Comparison of ENCODE assay signal across 15 cellular contexts in genomic region chr3:40463579-40463978, GRCh38. TPM values are rescaled to one million over a fixed set of nuclear protein-coding genes. Genes with fewer than 3 reads are reported as not detected.
DNase-seq lines count a peak whose midpoint lies in the region; ATAC-seq and TF ChIP-seq lines count a peak whose summit lies in the region.
"Had no signal": no experiment of that assay in that cellular context is flagged by ENCODE, and none has a peak within 500 bp of the region (broad histone marks: within the 10 kb centered on the region; RNA-seq: fewer than 3 reads in every experiment).

No MANE protein-coding gene starts in this region.

- TF ChIP-seq CTCF in GM23338 (conservative IDR thresholded peaks at IDR 0.05; ENCODE audit: low read depth in 2 of 2) = no peak
- no peak for TF ChIP-seq CTCF in activated CD8-positive, alpha-beta T cell treated with anti-CD3 and anti-CD28 coated beads for 36 hours (IDR thresholded peaks at IDR 0.05)

- no peak overlapping the region for H3K4me3 ChIP-seq in GM23338
- H3K4me3 ChIP-seq: BLaER1 treated with 17β-estradiol and CSF1 and Interleukin-3, amounts not matched to agents 10 nM and 100 nM had no signal

- peak overlapping the region; percentile 27 for H3K4me3 Mint-ChIP-seq in activated naive CD8-positive, alpha-beta T cell
- H3K4me3 Mint-ChIP-seq in activated naive CD8-positive, alpha-beta T cell treated with anti-CD3 and anti-CD28 coated beads, Interleukin-2, amount 50 U/mL, for 24 hours = no peak overlapping the region
- H3K4me3 Mint-ChIP-seq in GM23338 = no peak overlapping the region
- H3K4me3 Mint-ChIP-seq in activated CD8-positive, alpha-beta T cell treated with anti-CD3 and anti-CD28 coated beads for 36 hours = no peak overlapping the region
- no peak overlapping the region for H3K4me3 Mint-ChIP-seq in stimulated activated effector memory CD8-positive, alpha-beta T cell treated with anti-CD3 and anti-CD28 coated beads, Interleukin-12 subunit alpha, Interleukin-12 subunit beta, amount 100 ng/mL, for 72 hours

- peaks cover 47% of the 10 kb centered on the region for H4K20me1 ChIP-seq in GM23338 (replicated peaks; ENCODE audit: insufficient read depth)

- H3K9me3 Mint-ChIP-seq in activated naive CD8-positive, alpha-beta T cell (ENCODE audit: low read depth) = no peaks in the 10 kb centered on the region
- no peaks in the 10 kb centered on the region for H3K9me3 Mint-ChIP-seq in activated naive CD8-positive, alpha-beta T cell treated with anti-CD3 and anti-CD28 coated beads, Interleukin-2, amount 50 U/mL, for 24 hours
- no peaks in the 10 kb centered on the region for H3K9me3 Mint-ChIP-seq in GM23338
- no peaks in the 10 kb centered on the region for H3K9me3 Mint-ChIP-seq in activated CD8-positive, alpha-beta T cell treated with anti-CD3 and anti-CD28 coated beads for 36 hours
- H3K9me3 Mint-ChIP-seq in stimulated activated effector memory CD8-positive, alpha-beta T cell treated with anti-CD3 and anti-CD28 coated beads, Interleukin-12 subunit alpha, Interleukin-12 subunit beta, amount 100 ng/mL, for 72 hours = no peaks in the 10 kb centered on the region

- POLR2A ChIA-PET in activated CD8-positive, alpha-beta T cell treated with anti-CD3 and anti-CD28 coated beads for 36 hours (lab: Charles Lee) = interaction anchor here (1.0 to 3.4 kb wide), 4 partner anchors 11 to 61 kb away, joined by 3 to 38 read pairs (median 12); partner anchors contain the start of gene ZNF621

- H3K27ac ChIP-seq in GM23338 (ENCODE audit: low read depth) = peak overlapping the region; percentile 83; the same call in 1 of the 2 replicates

- peak overlapping the region; percentile 10 for H3K27ac Mint-ChIP-seq in activated naive CD8-positive, alpha-beta T cell
- no peak overlapping the region for H3K27ac Mint-ChIP-seq in activated naive CD8-positive, alpha-beta T cell treated with anti-CD3 and anti-CD28 coated beads, Interleukin-2, amount 50 U/mL, for 24 hours
- H3K27ac Mint-ChIP-seq in GM23338 = no peak overlapping the region
- H3K27ac Mint-ChIP-seq in activated CD8-positive, alpha-beta T cell treated with anti-CD3 and anti-CD28 coated beads for 36 hours = peak overlapping the region; percentile 78
- H3K27ac Mint-ChIP-seq in stimulated activated effector memory CD8-positive, alpha-beta T cell treated with anti-CD3 and anti-CD28 coated beads, Interleukin-12 subunit alpha, Interleukin-12 subunit beta, amount 100 ng/mL, for 72 hours = peak overlapping the region; percentile 77

- intact Hi-C loops in activated CD8-positive, alpha-beta T cell treated with anti-CD3 and anti-CD28 coated beads for 36 hours (cut with micrococcal nuclease) = no loop called here

- peaks cover 21% of the 10 kb centered on the region for H3K36me3 Mint-ChIP-seq in activated naive CD8-positive, alpha-beta T cell
- H3K36me3 Mint-ChIP-seq in activated naive CD8-positive, alpha-beta T cell treated with anti-CD3 and anti-CD28 coated beads, Interleukin-2, amount 50 U/mL, for 24 hours (ENCODE audit: low read depth) = peaks cover 69% of the 10 kb centered on the region
- H3K36me3 Mint-ChIP-seq in GM23338 (ENCODE audit: low read depth) = peaks cover 66% of the 10 kb centered on the region
- H3K36me3 Mint-ChIP-seq in activated CD8-positive, alpha-beta T cell treated with anti-CD3 and anti-CD28 coated beads for 36 hours (ENCODE audit: low read depth) = peaks cover 73% of the 10 kb centered on the region
- peaks cover 92% of the 10 kb centered on the region for H3K36me3 Mint-ChIP-seq in stimulated activated effector memory CD8-positive, alpha-beta T cell treated with anti-CD3 and anti-CD28 coated beads, Interleukin-12 subunit alpha, Interleukin-12 subunit beta, amount 100 ng/mL, for 72 hours

- H3K9me2 ChIP-seq in GM23338 (ENCODE audit: insufficient read depth) = no peaks in the 10 kb centered on the region

- H2AFZ ChIP-seq in GM23338 = no peak overlapping the region

- no peak for DNase-seq in activated naive CD8-positive, alpha-beta T cell treated with anti-CD3 and anti-CD28 coated beads, Interleukin-2, amount 50 U/mL, for 24 hours
- DNase-seq in GM23338 (ENCODE audit: low spot score) (no peak), NCI-H774 (lab: John Stamatoyannopoulos, UW) (no peak), iPS-NIHi7 (ENCODE audit: extremely low spot score) (no peak)
- no peak for DNase-seq in activated CD8-positive, alpha-beta T cell treated with anti-CD3 and anti-CD28 coated beads for 36 hours
- DNase-seq in stimulated activated effector memory CD8-positive, alpha-beta T cell treated with anti-CD3 and anti-CD28 coated beads, Interleukin-12 subunit alpha, Interleukin-12 subunit beta, amount 100 ng/mL, for 72 hours (ENCODE audit: low spot score in 2 of 2) = no peak
- DNase-seq: COR-L47, DMS53, HCEC 1CT, NCI-H1417, NCI-H2029, NCI-H510A, SIG-M5 had no signal

- no peaks in the 10 kb centered on the region for H3K27me3 ChIP-seq in GM23338 (ENCODE audit: insufficient read depth)
- H3K27me3 ChIP-seq: BLaER1 treated with 17β-estradiol and CSF1 and Interleukin-3, amounts not matched to agents 10 nM and 100 nM had no signal

- peaks cover 7% of the 10 kb centered on the region for H3K4me1 ChIP-seq in GM23338 (ENCODE audit: insufficient read depth)

- H3K27me3 Mint-ChIP-seq in activated naive CD8-positive, alpha-beta T cell = no peaks in the 10 kb centered on the region
- H3K27me3 Mint-ChIP-seq in activated naive CD8-positive, alpha-beta T cell treated with anti-CD3 and anti-CD28 coated beads, Interleukin-2, amount 50 U/mL, for 24 hours = no peaks in the 10 kb centered on the region
- H3K27me3 Mint-ChIP-seq in GM23338 (ENCODE audit: insufficient read depth, low read depth, poor library complexity) = peaks cover 3% of the 10 kb centered on the region
- H3K27me3 Mint-ChIP-seq in activated CD8-positive, alpha-beta T cell treated with anti-CD3 and anti-CD28 coated beads for 36 hours = no peaks in the 10 kb centered on the region

- H3K79me2 ChIP-seq in GM23338 (replicated peaks; ENCODE audit: insufficient read depth) = peaks cover 20% of the 10 kb centered on the region

- CTCF ChIA-PET in activated CD8-positive, alpha-beta T cell treated with anti-CD3 and anti-CD28 coated beads for 36 hours (lab: Charles Lee) = interaction anchor here (0.9 kb wide), 1 partner anchor 42 kb away, joined by 3 read pairs; the partner anchor contains the start of gene ZNF620

- H3K4me1 Mint-ChIP-seq in activated naive CD8-positive, alpha-beta T cell (ENCODE audit: low read depth) = peaks cover 48% of the 10 kb centered on the region
- peaks cover 44% of the 10 kb centered on the region for H3K4me1 Mint-ChIP-seq in activated naive CD8-positive, alpha-beta T cell treated with anti-CD3 and anti-CD28 coated beads, Interleukin-2, amount 50 U/mL, for 24 hours
- H3K4me1 Mint-ChIP-seq in GM23338 = peaks cover 20% of the 10 kb centered on the region; the same call in 2 of the 3 replicates
- peaks cover 40% of the 10 kb centered on the region for H3K4me1 Mint-ChIP-seq in activated CD8-positive, alpha-beta T cell treated with anti-CD3 and anti-CD28 coated beads for 36 hours (ENCODE audit: low read depth)
- peaks cover 24% of the 10 kb centered on the region for H3K4me1 Mint-ChIP-seq in stimulated activated effector memory CD8-positive, alpha-beta T cell treated with anti-CD3 and anti-CD28 coated beads, Interleukin-12 subunit alpha, Interleukin-12 subunit beta, amount 100 ng/mL, for 72 hours

- no peak overlapping the region for H3K4me2 ChIP-seq in GM23338

- peaks cover 51% of the 10 kb centered on the region for H3F3A ChIP-seq in GM23338 (replicated peaks; ENCODE audit: low read depth)

- ATAC-seq in activated naive CD8-positive, alpha-beta T cell treated with anti-CD3 and anti-CD28 coated beads, Interleukin-2, amount 50 U/mL, for 24 hours = no peak
- no peak for ATAC-seq in GM23338
- no peak for ATAC-seq in activated CD8-positive, alpha-beta T cell treated with anti-CD3 and anti-CD28 coated beads for 36 hours
- ATAC-seq in stimulated activated effector memory CD8-positive, alpha-beta T cell treated with anti-CD3 and anti-CD28 coated beads, Interleukin-12 subunit alpha, Interleukin-12 subunit beta, amount 100 ng/mL, for 72 hours = no peak

- H3K36me3 ChIP-seq in GM23338 (ENCODE audit: insufficient read depth) = peaks cover 54% of the 10 kb centered on the region

TF ChIP-seq in GM23338, 12 proteins besides CTCF, POLR2A, EP300 and RAD21 (continues in another document):
- TF ChIP-seq POLR2AphosphoS5 (IDR thresholded peaks at IDR 0.05; ENCODE audit: low read depth) = no peak
- TF ChIP-seq EZH2 (IDR thresholded peaks at IDR 0.05; ENCODE audit: low read depth, unreplicated experiment) = no peak
- no peak for TF ChIP-seq STAT1 (IDR thresholded peaks at IDR 0.05; ENCODE audit: unreplicated experiment)
- TF ChIP-seq CREB1 (CRISPR knock-in tag; IDR thresholded peaks at IDR 0.05; ENCODE audit: low read depth) = no peak

RNA-seq across cellular contexts. Expression of gene RPL14, which starts 6.4 kb away (rescaled TPM):
- 510 and 596 TPM in 2 replicates for total RNA-seq in GM23338 (2014; rRNA removed; shearing (Covaris generic))
- polyA plus RNA-seq in GM23338 (2016; fragmentation: Nextera tagmentation; extraction: Ambion mirVana) = 1,727 and 1,748 TPM in 2 replicates
- total RNA-seq in activated CD8-positive, alpha-beta T cell treated with anti-CD3 and anti-CD28 coated beads for 36 hours = 1,000 to 10,000 TPM; 3,410 to 3,594 TPM

RNA-seq across cellular contexts. Expression of gene ZNF619, which starts 13.3 kb away (rescaled TPM):
- 7.4 and 10.5 TPM in 2 replicates for total RNA-seq in GM23338 (2014; rRNA removed; shearing (Covaris generic))
- 1.3 and 1.4 TPM in 2 replicates for polyA plus RNA-seq in GM23338 (2016; fragmentation: Nextera tagmentation; extraction: Ambion mirVana)
- 1 to 10 TPM; 5.7 to 6.3 TPM for total RNA-seq in activated CD8-positive, alpha-beta T cell treated with anti-CD3 and anti-CD28 coated beads for 36 hours

RNA-seq across cellular contexts. Expression of gene ZNF620, which starts 42.3 kb away (rescaled TPM):
- total RNA-seq in GM23338 (2014; rRNA removed; shearing (Covaris generic)) = 13.6 and 18.0 TPM in 2 replicates
- 11.8 and 14.1 TPM in 2 replicates for polyA plus RNA-seq in GM23338 (2016; fragmentation: Nextera tagmentation; extraction: Ambion mirVana)
- 1 to 10 TPM; 2.5 to 3.6 TPM for total RNA-seq in activated CD8-positive, alpha-beta T cell treated with anti-CD3 and anti-CD28 coated beads for 36 hours

Comparison
In these comparisons a context has a peak if more than half of its experiments do, and no peak if none do; other contexts are left out.
1. H3K27ac Mint-ChIP-seq: peak in activated naive CD8-positive, alpha-beta T cell (single experiment), activated CD8-positive, alpha-beta T cell treated with anti-CD3 and anti-CD28 coated beads for 36 hours (single experiment) and stimulated activated effector memory CD8-positive, alpha-beta T cell treated with anti-CD3 and anti-CD28 coated beads, Interleukin-12 subunit alpha, Interleukin-12 subunit beta, amount 100 ng/mL, for 72 hours (single experiment); none in activated naive CD8-positive, alpha-beta T cell treated with anti-CD3 and anti-CD28 coated beads, Interleukin-2, amount 50 U/mL, for 24 hours (single experiment) and GM23338 (single experiment).